17 cellular contexts compared by ENCODE assay signal in the genomic region with DNA sequence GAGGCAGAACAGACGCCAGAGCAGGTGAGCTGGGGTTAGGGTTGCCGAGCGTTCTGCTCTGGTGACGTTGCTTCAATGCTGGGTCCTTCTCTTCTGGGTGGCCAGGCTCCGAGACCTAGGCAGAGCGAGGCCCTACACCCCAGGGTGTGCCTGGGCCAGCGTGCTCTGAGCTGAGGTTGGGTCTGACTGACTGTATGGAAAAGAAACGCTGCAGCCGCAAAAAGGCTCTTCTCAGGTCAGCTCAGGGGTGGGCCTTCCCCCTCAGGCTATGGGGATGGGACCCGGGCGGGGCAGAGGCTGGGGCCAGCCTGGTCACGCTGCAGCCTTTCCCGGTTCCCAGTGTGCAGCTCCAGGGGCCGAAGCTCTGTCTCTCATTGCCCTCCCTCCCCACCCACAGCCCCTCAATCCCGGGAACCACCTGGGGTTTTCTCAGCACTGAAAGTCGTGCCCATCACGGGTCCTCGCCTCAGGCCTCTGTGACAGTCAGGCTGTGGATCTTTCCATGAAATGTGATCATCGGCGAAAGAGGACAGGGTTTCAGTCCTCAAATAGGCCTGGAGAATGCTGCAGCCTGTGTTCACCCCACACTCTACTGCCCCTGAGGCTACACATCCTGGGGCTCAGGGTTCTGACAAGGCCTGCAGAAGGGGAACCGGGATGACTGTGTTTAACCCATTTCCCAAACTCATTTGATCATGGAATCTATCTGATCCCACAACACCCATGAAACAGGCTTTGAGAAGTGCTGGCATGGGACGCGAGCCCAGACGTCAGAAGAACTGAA. TPM values are rescaled to one million over a fixed set of nuclear protein-coding genes. Genes with fewer than 3 reads are reported as not detected.
"Had no signal": no experiment of that assay in that cellular context is flagged by ENCODE, and none has a peak within 500 bp of the region (broad histone marks: within the 10 kb centered on the region; RNA-seq: fewer than 3 reads in every experiment).

No MANE protein-coding gene starts in this region.

- FAIRE-seq: pancreas had no signal

- H3K27ac ChIP-seq: dorsolateral prefrontal cortex, esophagus squamous epithelium, left lung, pancreas, thyroid gland, vagina had no signal

- H3K4me1 ChIP-seq: left lung, pancreas, vagina had no signal

- H3K9me3 ChIP-seq: esophagus squamous epithelium, left lung, pancreas, thyroid gland, vagina had no signal

- DNase-seq: activated CD4-positive, alpha-beta memory T cell treated with anti-CD3 and anti-CD28 coated beads for 36 hours; amygdala; cerebellar nuclear complex; esophagus squamous epithelium; foreskin fibroblast; mesenchymal stem cell; stimulated activated CD4-positive, alpha-beta T cell treated with anti-CD3 and anti-CD28 coated beads, Interleukin-4, amount 100 ng/mL, for 4 hours; stimulated activated naive CD8-positive, alpha-beta T cell treated with anti-CD3 and anti-CD28 coated beads, Interleukin-15, amount 100 ng/mL, for 72 hours; SW 1271 had no signal

- H3K4me3 ChIP-seq: dorsolateral prefrontal cortex, esophagus squamous epithelium, left lung, pancreas, thyroid gland, vagina had no signal

- H3K27ac Mint-ChIP-seq: activated CD4-positive, alpha-beta memory T cell treated with anti-CD3 and anti-CD28 coated beads for 36 hours; activated naive CD8-positive, alpha-beta T cell; activated T-helper 2 cell treated with anti-CD3 and anti-CD28 coated beads, Interferon-gamma antibody, Interleukin-2, Interleukin-4, amounts not matched to agents 10 μg/mL and 5 μg/mL and 100 μg/mL, durations not matched to agents 14 hours and 24 hours and 36 hours; stimulated activated naive CD8-positive, alpha-beta T cell treated with anti-CD3 and anti-CD28 coated beads, Interleukin-15, amount 100 ng/mL, for 72 hours; T-helper 2 cell treated with Interferon-gamma antibody and Interleukin-4, amounts not matched to agents 5 μg/mL and 100 μg/mL, for 36 hours had no signal

- H3K36me3 ChIP-seq: left lung, pancreas, vagina had no signal

- H3K27me3 ChIP-seq: pancreas, thyroid gland, vagina had no signal

- ATAC-seq: left lung; pancreas; stimulated activated naive CD8-positive, alpha-beta T cell treated with anti-CD3 and anti-CD28 coated beads, Interleukin-15, amount 100 ng/mL, for 72 hours had no signal

- H3K9me3 Mint-ChIP-seq: activated CD4-positive, alpha-beta memory T cell treated with anti-CD3 and anti-CD28 coated beads for 36 hours; activated T-helper 2 cell treated with anti-CD3 and anti-CD28 coated beads, Interferon-gamma antibody, Interleukin-2, Interleukin-4, amounts not matched to agents 10 μg/mL and 5 μg/mL and 100 μg/mL, durations not matched to agents 14 hours and 24 hours and 36 hours; stimulated activated naive CD8-positive, alpha-beta T cell treated with anti-CD3 and anti-CD28 coated beads, Interleukin-15, amount 100 ng/mL, for 72 hours; T-helper 2 cell treated with Interferon-gamma antibody and Interleukin-4, amounts not matched to agents 5 μg/mL and 100 μg/mL, for 36 hours had no signal

- H3K4me3 Mint-ChIP-seq: activated CD4-positive, alpha-beta memory T cell treated with anti-CD3 and anti-CD28 coated beads for 36 hours; activated naive CD8-positive, alpha-beta T cell; stimulated activated naive CD8-positive, alpha-beta T cell treated with anti-CD3 and anti-CD28 coated beads, Interleukin-15, amount 100 ng/mL, for 72 hours; T-helper 2 cell treated with Interferon-gamma antibody and Interleukin-4, amounts not matched to agents 5 μg/mL and 100 μg/mL, for 36 hours had no signal

- H3K36me3 Mint-ChIP-seq: activated CD4-positive, alpha-beta memory T cell treated with anti-CD3 and anti-CD28 coated beads for 36 hours; activated naive CD8-positive, alpha-beta T cell had no signal

RNA-seq across cellular contexts. Expression of a gene that starts 19.4 kb away (rescaled TPM):
- total RNA-seq: activated CD4-positive, alpha-beta memory T cell treated with anti-CD3 and anti-CD28 coated beads for 36 hours; activated T-helper 2 cell treated with anti-CD3 and anti-CD28 coated beads, Interferon-gamma antibody, Interleukin-2, Interleukin-4, amounts not matched to agents 10 μg/mL and 5 μg/mL and 100 μg/mL, durations not matched to agents 14 hours and 24 hours and 36 hours had no signal
